ENCODE assay signal across 1 cellular context in the genomic region with DNA sequence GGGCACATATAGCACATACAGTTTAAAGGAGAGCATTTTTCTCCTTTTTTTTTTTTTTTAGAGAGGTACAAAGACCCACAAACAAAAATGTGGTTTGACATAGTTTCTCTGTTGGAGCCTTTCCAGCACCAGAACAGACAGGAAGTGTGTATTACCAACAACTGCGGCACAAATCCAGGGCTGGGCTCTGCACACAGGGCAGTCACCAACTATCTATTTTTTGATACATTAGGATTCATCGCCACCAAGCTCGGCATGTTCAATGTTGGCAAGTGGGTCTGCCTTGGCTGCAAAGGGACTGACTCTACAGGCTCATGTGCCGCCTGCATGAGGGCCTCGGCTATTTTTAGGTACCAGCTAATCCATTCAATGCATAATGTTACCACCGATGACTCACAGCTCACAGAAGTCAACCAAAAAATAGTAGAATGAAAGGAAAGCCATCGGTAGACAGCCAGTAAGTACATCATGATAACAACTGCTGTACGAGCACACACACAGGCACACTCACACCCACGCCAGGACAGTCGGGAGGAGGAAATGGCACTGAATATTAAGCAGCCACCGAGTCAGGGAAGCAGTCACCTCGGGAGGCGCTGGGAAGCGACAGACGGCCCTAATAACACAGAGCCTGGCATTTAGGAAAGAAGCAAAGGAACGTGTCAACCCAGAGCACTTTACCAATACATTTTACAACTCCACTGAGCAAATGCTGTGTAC.
TF ChIP-seq lines count a peak whose summit lies in the region.

No MANE protein-coding gene starts in this region.

TF ChIP-seq in K562, 482 proteins besides CTCF, POLR2A, EP300 and RAD21 (continued from another document and continues in another):
- TF ChIP-seq, protein P1, sequence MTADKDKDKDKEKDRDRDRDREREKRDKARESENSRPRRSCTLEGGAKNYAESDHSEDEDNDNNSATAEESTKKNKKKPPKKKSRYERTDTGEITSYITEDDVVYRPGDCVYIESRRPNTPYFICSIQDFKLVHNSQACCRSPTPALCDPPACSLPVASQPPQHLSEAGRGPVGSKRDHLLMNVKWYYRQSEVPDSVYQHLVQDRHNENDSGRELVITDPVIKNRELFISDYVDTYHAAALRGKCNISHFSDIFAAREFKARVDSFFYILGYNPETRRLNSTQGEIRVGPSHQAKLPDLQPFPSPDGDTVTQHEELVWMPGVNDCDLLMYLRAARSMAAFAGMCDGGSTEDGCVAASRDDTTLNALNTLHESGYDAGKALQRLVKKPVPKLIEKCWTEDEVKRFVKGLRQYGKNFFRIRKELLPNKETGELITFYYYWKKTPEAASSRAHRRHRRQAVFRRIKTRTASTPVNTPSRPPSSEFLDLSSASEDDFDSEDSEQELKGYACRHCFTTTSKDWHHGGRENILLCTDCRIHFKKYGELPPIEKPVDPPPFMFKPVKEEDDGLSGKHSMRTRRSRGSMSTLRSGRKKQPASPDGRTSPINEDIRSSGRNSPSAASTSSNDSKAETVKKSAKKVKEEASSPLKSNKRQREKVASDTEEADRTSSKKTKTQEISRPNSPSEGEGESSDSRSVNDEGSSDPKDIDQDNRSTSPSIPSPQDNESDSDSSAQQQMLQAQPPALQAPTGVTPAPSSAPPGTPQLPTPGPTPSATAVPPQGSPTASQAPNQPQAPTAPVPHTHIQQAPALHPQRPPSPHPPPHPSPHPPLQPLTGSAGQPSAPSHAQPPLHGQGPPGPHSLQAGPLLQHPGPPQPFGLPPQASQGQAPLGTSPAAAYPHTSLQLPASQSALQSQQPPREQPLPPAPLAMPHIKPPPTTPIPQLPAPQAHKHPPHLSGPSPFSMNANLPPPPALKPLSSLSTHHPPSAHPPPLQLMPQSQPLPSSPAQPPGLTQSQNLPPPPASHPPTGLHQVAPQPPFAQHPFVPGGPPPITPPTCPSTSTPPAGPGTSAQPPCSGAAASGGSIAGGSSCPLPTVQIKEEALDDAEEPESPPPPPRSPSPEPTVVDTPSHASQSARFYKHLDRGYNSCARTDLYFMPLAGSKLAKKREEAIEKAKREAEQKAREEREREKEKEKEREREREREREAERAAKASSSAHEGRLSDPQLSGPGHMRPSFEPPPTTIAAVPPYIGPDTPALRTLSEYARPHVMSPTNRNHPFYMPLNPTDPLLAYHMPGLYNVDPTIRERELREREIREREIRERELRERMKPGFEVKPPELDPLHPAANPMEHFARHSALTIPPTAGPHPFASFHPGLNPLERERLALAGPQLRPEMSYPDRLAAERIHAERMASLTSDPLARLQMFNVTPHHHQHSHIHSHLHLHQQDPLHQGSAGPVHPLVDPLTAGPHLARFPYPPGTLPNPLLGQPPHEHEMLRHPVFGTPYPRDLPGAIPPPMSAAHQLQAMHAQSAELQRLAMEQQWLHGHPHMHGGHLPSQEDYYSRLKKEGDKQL (CRISPR knock-in tag; IDR thresholded peaks at IDR 0.05; ENCODE audit: borderline replicate concordance): no peak
- TF ChIP-seq CTBP1 (IDR thresholded peaks at IDR 0.05; ENCODE audit: borderline replicate concordance): peak; percentile 82; the same call in 1 of the 2 replicates
- TF ChIP-seq RAD51 (IDR thresholded peaks at IDR 0.05; ENCODE audit: borderline replicate concordance, low read depth): 0 out of 2 replicates have a peak, but pooled peaks have one; percentile 23
- TF ChIP-seq, protein P2, sequence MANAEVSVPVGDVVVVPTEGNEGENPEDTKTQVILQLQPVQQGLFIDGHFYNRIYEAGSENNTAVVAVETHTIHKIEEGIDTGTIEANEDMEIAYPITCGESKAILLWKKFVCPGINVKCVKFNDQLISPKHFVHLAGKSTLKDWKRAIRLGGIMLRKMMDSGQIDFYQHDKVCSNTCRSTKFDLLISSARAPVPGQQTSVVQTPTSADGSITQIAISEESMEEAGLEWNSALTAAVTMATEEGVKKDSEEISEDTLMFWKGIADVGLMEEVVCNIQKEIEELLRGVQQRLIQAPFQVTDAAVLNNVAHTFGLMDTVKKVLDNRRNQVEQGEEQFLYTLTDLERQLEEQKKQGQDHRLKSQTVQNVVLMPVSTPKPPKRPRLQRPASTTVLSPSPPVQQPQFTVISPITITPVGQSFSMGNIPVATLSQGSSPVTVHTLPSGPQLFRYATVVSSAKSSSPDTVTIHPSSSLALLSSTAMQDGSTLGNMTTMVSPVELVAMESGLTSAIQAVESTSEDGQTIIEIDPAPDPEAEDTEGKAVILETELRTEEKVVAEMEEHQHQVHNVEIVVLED (CRISPR knock-in tag; IDR thresholded peaks at IDR 0.05): no peak
- TF ChIP-seq HDAC1 (IDR thresholded peaks at IDR 0.05): peak in 1 of 2 experiments; percentile 70; a peak in 1 of 4 replicates
- TF ChIP-seq, protein P3, sequence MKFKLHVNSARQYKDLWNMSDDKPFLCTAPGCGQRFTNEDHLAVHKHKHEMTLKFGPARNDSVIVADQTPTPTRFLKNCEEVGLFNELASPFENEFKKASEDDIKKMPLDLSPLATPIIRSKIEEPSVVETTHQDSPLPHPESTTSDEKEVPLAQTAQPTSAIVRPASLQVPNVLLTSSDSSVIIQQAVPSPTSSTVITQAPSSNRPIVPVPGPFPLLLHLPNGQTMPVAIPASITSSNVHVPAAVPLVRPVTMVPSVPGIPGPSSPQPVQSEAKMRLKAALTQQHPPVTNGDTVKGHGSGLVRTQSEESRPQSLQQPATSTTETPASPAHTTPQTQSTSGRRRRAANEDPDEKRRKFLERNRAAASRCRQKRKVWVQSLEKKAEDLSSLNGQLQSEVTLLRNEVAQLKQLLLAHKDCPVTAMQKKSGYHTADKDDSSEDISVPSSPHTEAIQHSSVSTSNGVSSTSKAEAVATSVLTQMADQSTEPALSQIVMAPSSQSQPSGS (CRISPR knock-in tag; IDR thresholded peaks at IDR 0.05): no peak
- TF ChIP-seq TOE1 (IDR thresholded peaks at IDR 0.05; ENCODE audit: borderline replicate concordance): peak; percentile 50; the same call in 1 of the 2 replicates
- TF ChIP-seq TOE1 (CRISPR knock-in tag; IDR thresholded peaks at IDR 0.05; ENCODE audit: borderline replicate concordance, low read depth): no peak
- TF ChIP-seq, protein P4, sequence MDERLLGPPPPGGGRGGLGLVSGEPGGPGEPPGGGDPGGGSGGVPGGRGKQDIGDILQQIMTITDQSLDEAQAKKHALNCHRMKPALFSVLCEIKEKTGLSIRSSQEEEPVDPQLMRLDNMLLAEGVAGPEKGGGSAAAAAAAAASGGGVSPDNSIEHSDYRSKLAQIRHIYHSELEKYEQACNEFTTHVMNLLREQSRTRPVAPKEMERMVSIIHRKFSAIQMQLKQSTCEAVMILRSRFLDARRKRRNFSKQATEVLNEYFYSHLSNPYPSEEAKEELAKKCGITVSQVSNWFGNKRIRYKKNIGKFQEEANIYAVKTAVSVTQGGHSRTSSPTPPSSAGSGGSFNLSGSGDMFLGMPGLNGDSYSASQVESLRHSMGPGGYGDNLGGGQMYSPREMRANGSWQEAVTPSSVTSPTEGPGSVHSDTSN (CRISPR knock-in tag; IDR thresholded peaks at IDR 0.05; ENCODE audit: low read depth): no peak
- TF ChIP-seq, protein P4 (tag; conservative IDR thresholded peaks at IDR 0.05; ENCODE audit: low read depth): no peak
- TF ChIP-seq SMARCC2 (IDR thresholded peaks at IDR 0.05; ENCODE audit: low read depth): peak; percentile 81
- no peak for TF ChIP-seq NELFE (IDR thresholded peaks at IDR 0.05; ENCODE audit: insufficient read depth, insufficient read length)
- TF ChIP-seq ZNF134 (CRISPR knock-in tag; conservative IDR thresholded peaks at IDR 0.05): no peak
- TF ChIP-seq HOXB6 (CRISPR knock-in tag; IDR thresholded peaks at IDR 0.05; ENCODE audit: borderline replicate concordance): no peak
- 0 out of 2 replicates have a peak, but pooled peaks have one; percentile 44 for TF ChIP-seq SPI1 (IDR thresholded peaks at IDR 0.05; ENCODE audit: borderline replicate concordance, low read depth, low read length)
- TF ChIP-seq RBBP5 (IDR thresholded peaks at IDR 0.05; ENCODE audit: borderline replicate concordance, insufficient read depth, low read length, poor library complexity, severe bottlenecking): peak; percentile 50
- TF ChIP-seq BACH1 (tag; IDR thresholded peaks at IDR 0.05): no peak
- no peak for TF ChIP-seq ZC3H4 (CRISPR knock-in tag; IDR thresholded peaks at IDR 0.05; ENCODE audit: borderline replicate concordance)
- TF ChIP-seq, protein P5, sequence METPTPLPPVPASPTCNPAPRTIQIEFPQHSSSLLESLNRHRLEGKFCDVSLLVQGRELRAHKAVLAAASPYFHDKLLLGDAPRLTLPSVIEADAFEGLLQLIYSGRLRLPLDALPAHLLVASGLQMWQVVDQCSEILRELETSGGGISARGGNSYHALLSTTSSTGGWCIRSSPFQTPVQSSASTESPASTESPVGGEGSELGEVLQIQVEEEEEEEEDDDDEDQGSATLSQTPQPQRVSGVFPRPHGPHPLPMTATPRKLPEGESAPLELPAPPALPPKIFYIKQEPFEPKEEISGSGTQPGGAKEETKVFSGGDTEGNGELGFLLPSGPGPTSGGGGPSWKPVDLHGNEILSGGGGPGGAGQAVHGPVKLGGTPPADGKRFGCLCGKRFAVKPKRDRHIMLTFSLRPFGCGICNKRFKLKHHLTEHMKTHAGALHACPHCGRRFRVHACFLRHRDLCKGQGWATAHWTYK (CRISPR knock-in tag; IDR thresholded peaks at IDR 0.05): peak; percentile 55; the same call in 1 of the 2 replicates
- no peak for TF ChIP-seq BRCA1 (IDR thresholded peaks at IDR 0.05)
- TF ChIP-seq BRCA1 (CRISPR knock-in tag; IDR thresholded peaks at IDR 0.05): no peak
- TF ChIP-seq, protein P6, sequence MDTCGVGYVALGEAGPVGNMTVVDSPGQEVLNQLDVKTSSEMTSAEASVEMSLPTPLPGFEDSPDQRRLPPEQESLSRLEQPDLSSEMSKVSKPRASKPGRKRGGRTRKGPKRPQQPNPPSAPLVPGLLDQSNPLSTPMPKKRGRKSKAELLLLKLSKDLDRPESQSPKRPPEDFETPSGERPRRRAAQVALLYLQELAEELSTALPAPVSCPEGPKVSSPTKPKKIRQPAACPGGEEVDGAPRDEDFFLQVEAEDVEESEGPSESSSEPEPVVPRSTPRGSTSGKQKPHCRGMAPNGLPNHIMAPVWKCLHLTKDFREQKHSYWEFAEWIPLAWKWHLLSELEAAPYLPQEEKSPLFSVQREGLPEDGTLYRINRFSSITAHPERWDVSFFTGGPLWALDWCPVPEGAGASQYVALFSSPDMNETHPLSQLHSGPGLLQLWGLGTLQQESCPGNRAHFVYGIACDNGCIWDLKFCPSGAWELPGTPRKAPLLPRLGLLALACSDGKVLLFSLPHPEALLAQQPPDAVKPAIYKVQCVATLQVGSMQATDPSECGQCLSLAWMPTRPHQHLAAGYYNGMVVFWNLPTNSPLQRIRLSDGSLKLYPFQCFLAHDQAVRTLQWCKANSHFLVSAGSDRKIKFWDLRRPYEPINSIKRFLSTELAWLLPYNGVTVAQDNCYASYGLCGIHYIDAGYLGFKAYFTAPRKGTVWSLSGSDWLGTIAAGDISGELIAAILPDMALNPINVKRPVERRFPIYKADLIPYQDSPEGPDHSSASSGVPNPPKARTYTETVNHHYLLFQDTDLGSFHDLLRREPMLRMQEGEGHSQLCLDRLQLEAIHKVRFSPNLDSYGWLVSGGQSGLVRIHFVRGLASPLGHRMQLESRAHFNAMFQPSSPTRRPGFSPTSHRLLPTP (IDR thresholded peaks at IDR 0.05; ENCODE audit: borderline replicate concordance, extremely low read depth, insufficient read length): no peak
- peak in 1 of 2 experiments; percentile 68; a peak in 1 of 4 replicates for TF ChIP-seq TRIM24 (IDR thresholded peaks at IDR 0.05)
- peak; percentile 86 for TF ChIP-seq LEF1 (IDR thresholded peaks at IDR 0.05)
- TF ChIP-seq, protein P7, sequence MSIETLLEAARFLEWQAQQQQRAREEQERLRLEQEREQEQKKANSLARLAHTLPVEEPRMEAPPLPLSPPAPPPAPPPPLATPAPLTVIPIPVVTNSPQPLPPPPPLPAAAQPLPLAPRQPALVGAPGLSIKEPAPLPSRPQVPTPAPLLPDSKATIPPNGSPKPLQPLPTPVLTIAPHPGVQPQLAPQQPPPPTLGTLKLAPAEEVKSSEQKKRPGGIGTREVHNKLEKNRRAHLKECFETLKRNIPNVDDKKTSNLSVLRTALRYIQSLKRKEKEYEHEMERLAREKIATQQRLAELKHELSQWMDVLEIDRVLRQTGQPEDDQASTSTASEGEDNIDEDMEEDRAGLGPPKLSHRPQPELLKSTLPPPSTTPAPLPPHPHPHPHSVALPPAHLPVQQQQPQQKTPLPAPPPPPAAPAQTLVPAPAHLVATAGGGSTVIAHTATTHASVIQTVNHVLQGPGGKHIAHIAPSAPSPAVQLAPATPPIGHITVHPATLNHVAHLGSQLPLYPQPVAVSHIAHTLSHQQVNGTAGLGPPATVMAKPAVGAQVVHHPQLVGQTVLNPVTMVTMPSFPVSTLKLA (conservative IDR thresholded peaks at IDR 0.05): peak in 1 of 2 experiments; percentile 47; a peak in 1 of 4 replicates
- TF ChIP-seq, protein P8, sequence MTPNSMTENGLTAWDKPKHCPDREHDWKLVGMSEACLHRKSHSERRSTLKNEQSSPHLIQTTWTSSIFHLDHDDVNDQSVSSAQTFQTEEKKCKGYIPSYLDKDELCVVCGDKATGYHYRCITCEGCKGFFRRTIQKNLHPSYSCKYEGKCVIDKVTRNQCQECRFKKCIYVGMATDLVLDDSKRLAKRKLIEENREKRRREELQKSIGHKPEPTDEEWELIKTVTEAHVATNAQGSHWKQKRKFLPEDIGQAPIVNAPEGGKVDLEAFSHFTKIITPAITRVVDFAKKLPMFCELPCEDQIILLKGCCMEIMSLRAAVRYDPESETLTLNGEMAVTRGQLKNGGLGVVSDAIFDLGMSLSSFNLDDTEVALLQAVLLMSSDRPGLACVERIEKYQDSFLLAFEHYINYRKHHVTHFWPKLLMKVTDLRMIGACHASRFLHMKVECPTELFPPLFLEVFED (CRISPR knock-in tag; conservative IDR thresholded peaks at IDR 0.05): no peak
- peak; percentile 46; the same call in 1 of the 2 replicates for TF ChIP-seq PHF21A (IDR thresholded peaks at IDR 0.05; ENCODE audit: borderline replicate concordance, low read depth)
- TF ChIP-seq, protein P9, sequence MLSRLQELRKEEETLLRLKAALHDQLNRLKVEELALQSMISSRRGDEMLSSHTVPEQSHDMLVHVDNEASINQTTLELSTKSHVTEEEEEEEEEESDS (CRISPR knock-in tag; IDR thresholded peaks at IDR 0.05): no peak
- TF ChIP-seq ZNF384 (IDR thresholded peaks at IDR 0.05; ENCODE audit: low read depth, low read length): peak; percentile 56; the same call in 1 of the 2 replicates
- 0 out of 2 replicates have a peak, but pooled peaks have one; percentile 58 for TF ChIP-seq CXXC5 (CRISPR knock-in tag; IDR thresholded peaks at IDR 0.05)
- no peak for TF ChIP-seq ZNF431 (CRISPR knock-in tag; IDR thresholded peaks at IDR 0.05)
- no peak for TF ChIP-seq ZNF311 (CRISPR knock-in tag; IDR thresholded peaks at IDR 0.05)
- TF ChIP-seq GATAD2B (IDR thresholded peaks at IDR 0.05; ENCODE audit: borderline replicate concordance): no peak; the same call in 1 of the 2 replicates
- TF ChIP-seq BCL6 (CRISPR knock-in tag; IDR thresholded peaks at IDR 0.05): no peak
